Comparison of ENCODE assay signal across 22 cellular contexts in genomic region chr3:57944313-57944580, GRCh38.
A peak's percentile ranks its signal among the peaks of the same experiment; 100 is the strongest.
DNase-seq lines count a peak whose midpoint lies in the region; ATAC-seq and TF ChIP-seq lines count a peak whose summit lies in the region.
"Had no signal": no experiment of that assay in that cellular context is flagged by ENCODE, and none has a peak within 500 bp of the region (broad histone marks: within the 10 kb centered on the region; RNA-seq: fewer than 3 reads in every experiment).

No MANE protein-coding gene starts in this region.

- H3K4me1 Mint-ChIP-seq in T-helper 17 cell = no peaks in the 10 kb centered on the region
- H3K4me1 Mint-ChIP-seq in natural killer cell treated with Interleukin-12 subunit alpha and Interleukin-12 subunit beta and Interleukin-15 and Interleukin-18, amount 100 ng/mL, for 72 hours (ENCODE audit: low read depth in 2 of 2) = no peaks in the 10 kb centered on the region

- intact Hi-C loops in left ventricle myocardium inferior (cut with micrococcal nuclease) (no loop called here), Right ventricle myocardium inferior (cut with DNase I) (no loop called here), right cardiac atrium (cut with DNase I) (no loop called here)

- no peak for TF ChIP-seq CTCF in left ventricle myocardium inferior (IDR thresholded peaks at IDR 0.05; ENCODE audit: borderline replicate concordance)

- no peak overlapping the region for H3K9ac ChIP-seq in rectal smooth muscle tissue (ENCODE audit: low read length)
- H3K9ac ChIP-seq: BLaER1 treated with 17β-estradiol and CSF1 and Interleukin-3, amounts not matched to agents 10 nM and 100 nM had no signal

- H3K36me3 ChIP-seq in left ventricle myocardium inferior (no peaks in the 10 kb centered on the region), rectal smooth muscle tissue (ENCODE audit: control insufficient read depth, insufficient read depth, low read length) (no peaks in the 10 kb centered on the region)
- H3K36me3 ChIP-seq: BLaER1 treated with 17β-estradiol and CSF1 and Interleukin-3, amounts not matched to agents 10 nM and 100 nM; neutrophil had no signal

- H3K4me3 Mint-ChIP-seq in T-helper 17 cell = no peak overlapping the region
- no peak overlapping the region for H3K4me3 Mint-ChIP-seq in natural killer cell treated with Interleukin-12 subunit alpha and Interleukin-12 subunit beta and Interleukin-15 and Interleukin-18, amount 100 ng/mL, for 72 hours
- H3K4me3 Mint-ChIP-seq: activated naive CD4-positive, alpha-beta T cell treated with anti-CD3 and anti-CD28 coated beads for 36 hours had no signal

- no peak overlapping the region for H3K4me3 ChIP-seq in left ventricle myocardium inferior
- H3K4me3 ChIP-seq in right cardiac atrium (ENCODE audit: low read length) = no peak overlapping the region
- no peak overlapping the region for H3K4me3 ChIP-seq in rectal smooth muscle tissue (ENCODE audit: low read length)
- H3K4me3 ChIP-seq: A549; BLaER1 treated with 17β-estradiol and CSF1 and Interleukin-3, amounts not matched to agents 10 nM and 100 nM had no signal

- DNase-seq in left ventricle myocardium inferior (no peak), Right ventricle myocardium inferior (ENCODE audit: missing footprints) (no peak), right cardiac atrium (no peak), SW 1271 (lab: John Stamatoyannopoulos, UW) (no peak), T-helper 17 cell (no peak)
- no peak for DNase-seq in stimulated activated CD4-positive, alpha-beta T cell treated with anti-CD3 and anti-CD28 coated beads, Interleukin-4, amount 100 ng/mL, for 4 hours
- DNase-seq in natural killer cell treated with Interleukin-12 subunit alpha and Interleukin-12 subunit beta and Interleukin-15 and Interleukin-18, amount 100 ng/mL, for 72 hours (ENCODE audit: low spot score) = no peak
- DNase-seq: activated CD4-positive, alpha-beta T cell treated with anti-CD3 and anti-CD28 coated beads, Interleukin-2, amount 50 U/mL, for 1 hour; activated naive CD4-positive, alpha-beta T cell treated with anti-CD3 and anti-CD28 coated beads for 36 hours; activated T-cell treated with anti-CD3 and anti-CD28 coated beads for 4 hours; foreskin fibroblast; GDM1; midbrain; NCI-H1417 treated with DMSO at 0.1 percent for 48 hours; NCI-H2171; NCI-H526 treated with DMSO at 0.1 percent for 48 hours; stimulated activated naive CD4-positive, alpha-beta T cell; T-helper 1 cell had no signal

- H3K36me3 Mint-ChIP-seq in T-helper 17 cell (ENCODE audit: low read depth) = no peaks in the 10 kb centered on the region
- no peaks in the 10 kb centered on the region for H3K36me3 Mint-ChIP-seq in natural killer cell treated with Interleukin-12 subunit alpha and Interleukin-12 subunit beta and Interleukin-15 and Interleukin-18, amount 100 ng/mL, for 72 hours

- H3K27me3 Mint-ChIP-seq in T-helper 17 cell = peaks cover 15% of the 10 kb centered on the region
- no peaks in the 10 kb centered on the region for H3K27me3 Mint-ChIP-seq in natural killer cell treated with Interleukin-12 subunit alpha and Interleukin-12 subunit beta and Interleukin-15 and Interleukin-18, amount 100 ng/mL, for 72 hours

- H3K27ac ChIP-seq in left ventricle myocardium inferior (replicated peaks) = peak overlapping the region; percentile 72
- H3K27ac ChIP-seq in right cardiac atrium (ENCODE audit: low read length) = peak overlapping the region; percentile 25
- H3K27ac ChIP-seq in rectal smooth muscle tissue (ENCODE audit: low read depth, low read length) = peak overlapping the region; percentile 82
- H3K27ac ChIP-seq: BLaER1 treated with 17β-estradiol and CSF1 and Interleukin-3, amounts not matched to agents 10 nM and 100 nM; neutrophil had no signal

- H3K4me1 ChIP-seq in left ventricle myocardium inferior (peaks cover 42% of the 10 kb centered on the region), right cardiac atrium (ENCODE audit: control insufficient read depth, insufficient read depth, low read length) (peaks cover 13% of the 10 kb centered on the region), rectal smooth muscle tissue (ENCODE audit: control insufficient read depth, insufficient read depth, low read length) (peaks cover 36% of the 10 kb centered on the region)
- H3K4me1 ChIP-seq: BLaER1 treated with 17β-estradiol and CSF1 and Interleukin-3, amounts not matched to agents 10 nM and 100 nM had no signal

- H3K9me3 Mint-ChIP-seq in natural killer cell treated with Interleukin-12 subunit alpha and Interleukin-12 subunit beta and Interleukin-15 and Interleukin-18, amount 100 ng/mL, for 72 hours = no peaks in the 10 kb centered on the region

- WGBS in right cardiac atrium = 47% methylated on average over 5 of the region's 5 CpGs

- ATAC-seq in Right ventricle myocardium inferior = no peak
- no peak for ATAC-seq in right cardiac atrium
- no peak for ATAC-seq in T-helper 17 cell
- no peak for ATAC-seq in natural killer cell treated with Interleukin-12 subunit alpha and Interleukin-12 subunit beta and Interleukin-15 and Interleukin-18, amount 100 ng/mL, for 72 hours

- H3K9me3 ChIP-seq in left ventricle myocardium inferior (replicated peaks) (peaks cover 7% of the 10 kb centered on the region), right cardiac atrium (ENCODE audit: control insufficient read depth, low read length) (no peaks in the 10 kb centered on the region), T-helper 17 cell (ENCODE audit: control insufficient read depth, low read length, poor library complexity, severe bottlenecking) (no peaks in the 10 kb centered on the region)
- H3K9me3 ChIP-seq: neutrophil had no signal

- H3K27me3 ChIP-seq in left ventricle myocardium inferior (ENCODE audit: low read depth) = no peaks in the 10 kb centered on the region
- H3K27me3 ChIP-seq in right cardiac atrium (ENCODE audit: control insufficient read depth, insufficient read depth) = no peaks in the 10 kb centered on the region
- H3K27me3 ChIP-seq in rectal smooth muscle tissue (ENCODE audit: control insufficient read depth, insufficient read depth, low read length) = no peaks in the 10 kb centered on the region
- H3K27me3 ChIP-seq: BLaER1 treated with 17β-estradiol and CSF1 and Interleukin-3, amounts not matched to agents 10 nM and 100 nM; neutrophil had no signal

- no peak overlapping the region for H3K27ac Mint-ChIP-seq in T-helper 17 cell
- H3K27ac Mint-ChIP-seq in natural killer cell treated with Interleukin-12 subunit alpha and Interleukin-12 subunit beta and Interleukin-15 and Interleukin-18, amount 100 ng/mL, for 72 hours = no peak overlapping the region
- H3K27ac Mint-ChIP-seq: activated naive CD4-positive, alpha-beta T cell treated with anti-CD3 and anti-CD28 coated beads for 36 hours had no signal

Comparison
In these comparisons a context has a peak if more than half of its experiments do, and no peak if none do; other contexts are left out.
1. H3K27ac ChIP-seq: peak in every context shown above with its lines; median percentile 82 in rectal smooth muscle tissue; 72 in left ventricle myocardium inferior; 25 in right cardiac atrium.